In genomic region chr16:6193718-6194117, GRCh38 we compare ENCODE assay signal across 18 cellular contexts.
DNase-seq lines count a peak whose midpoint lies in the region; ATAC-seq and TF ChIP-seq lines count a peak whose summit lies in the region.
"Had no signal": no experiment of that assay in that cellular context is flagged by ENCODE, and none has a peak within 500 bp of the region (broad histone marks: within the 10 kb centered on the region; RNA-seq: fewer than 3 reads in every experiment).

No MANE protein-coding gene starts in this region.

- H3K9me3 ChIP-seq in HEK293 (ENCODE audit: control insufficient read depth, insufficient read depth, low read depth, low read length), result no peaks in the 10 kb centered on the region
- H3K9me3 ChIP-seq: lower lobe of right lung, neutrophil had no signal

- no peaks in the 10 kb centered on the region for H3K4me1 ChIP-seq in HEK293 (ENCODE audit: control insufficient read depth, insufficient read depth, low read length)
- H3K4me1 ChIP-seq: heart left ventricle, lower lobe of right lung had no signal

- no peaks in the 10 kb centered on the region for H3K9me3 Mint-ChIP-seq in nephron progenitor cell

- peak; percentile 2 for DNase-seq in OCI-M1 (lab: John Stamatoyannopoulos, UW)
- peak; percentile 0 for DNase-seq in dermis blood vessel endothelial cell
- DNase-seq in nephron progenitor cell, result peak; percentile 79
- DNase-seq in activated CD4-positive, alpha-beta T cell treated with anti-CD3 and anti-CD28 coated beads for 4 hours, result no peak
- no peak for DNase-seq in UCSD-AML1 (lab: John Stamatoyannopoulos, UW; ENCODE audit: unreplicated experiment)
- DNase-seq in NCI-H510A (lab: John Stamatoyannopoulos, UW), result no peak
- DNase-seq: activated gamma-delta T cell treated with Interleukin-2 at 50 U/mL for 16 hours, EL, heart left ventricle, lower lobe of right lung, NCI-H510A treated with DMSO at 0.1 percent for 48 hours, T1000 had no signal

- H3K4me3 Mint-ChIP-seq in nephron progenitor cell, result no peak overlapping the region
- H3K4me3 Mint-ChIP-seq: CD14-positive monocyte had no signal

- H3K36me3 ChIP-seq in HEK293 (ENCODE audit: control insufficient read depth in 2 of 2, insufficient read depth in 1 of 2, low read length in 2 of 2), result no peaks in the 10 kb centered on the region
- H3K36me3 ChIP-seq: cardiac muscle cell, heart left ventricle, lower lobe of right lung, neutrophil had no signal

- CTCF ChIA-PET in HEK293 (lab: Yijun Ruan, JAX), result no interaction called here

- no peak overlapping the region for H3K27ac ChIP-seq in HEK293 (ENCODE audit: extremely low read depth, low read depth, low read length)
- H3K27ac ChIP-seq: cardiac muscle cell, epithelial cell of prostate, heart left ventricle, lower lobe of right lung, neutrophil had no signal

- POLR2A ChIA-PET in HEK293 (lab: Yijun Ruan, JAX), result no interaction called here

- ATAC-seq in HG03342 (IDR thresholded peaks at IDR 0.05; ENCODE audit: unreplicated experiment), result no peak
- ATAC-seq: heart left ventricle, lower lobe of right lung had no signal

- H3K4me1 Mint-ChIP-seq in nephron progenitor cell, result no peaks in the 10 kb centered on the region
- H3K4me1 Mint-ChIP-seq: CD14-positive monocyte had no signal

- H3K27me3 Mint-ChIP-seq in nephron progenitor cell (ENCODE audit: low read depth, poor library complexity), result peaks cover 20% of the 10 kb centered on the region

- TF ChIP-seq CTCF in HEK293 (tag by site-specific recombination; IDR thresholded peaks at IDR 0.05), result no peak
- no peak for TF ChIP-seq CTCF in nephron progenitor cell (IDR thresholded peaks at IDR 0.05)

- H3K4me3 ChIP-seq in HEK293 (ENCODE audit: low read depth, low read length), result no peak overlapping the region
- H3K4me3 ChIP-seq: cardiac muscle cell, heart left ventricle, lower lobe of right lung had no signal

- no peak overlapping the region for H3K27ac Mint-ChIP-seq in nephron progenitor cell

- no peaks in the 10 kb centered on the region for H3K36me3 Mint-ChIP-seq in nephron progenitor cell (ENCODE audit: low read depth)
- H3K36me3 Mint-ChIP-seq: CD14-positive monocyte had no signal

TF ChIP-seq in HEK293, 187 proteins besides CTCF, POLR2A, EP300 and RAD21:
- TF ChIP-seq REST (tag by site-specific recombination; IDR thresholded peaks at IDR 0.05) (peak; percentile 94), ZNF433 (tag by site-specific recombination; IDR thresholded peaks at IDR 0.05; ENCODE audit: low read depth) (no peak), ZNF140 (tag by site-specific recombination; IDR thresholded peaks at IDR 0.05) (no peak)
- TF ChIP-seq, protein P1, sequence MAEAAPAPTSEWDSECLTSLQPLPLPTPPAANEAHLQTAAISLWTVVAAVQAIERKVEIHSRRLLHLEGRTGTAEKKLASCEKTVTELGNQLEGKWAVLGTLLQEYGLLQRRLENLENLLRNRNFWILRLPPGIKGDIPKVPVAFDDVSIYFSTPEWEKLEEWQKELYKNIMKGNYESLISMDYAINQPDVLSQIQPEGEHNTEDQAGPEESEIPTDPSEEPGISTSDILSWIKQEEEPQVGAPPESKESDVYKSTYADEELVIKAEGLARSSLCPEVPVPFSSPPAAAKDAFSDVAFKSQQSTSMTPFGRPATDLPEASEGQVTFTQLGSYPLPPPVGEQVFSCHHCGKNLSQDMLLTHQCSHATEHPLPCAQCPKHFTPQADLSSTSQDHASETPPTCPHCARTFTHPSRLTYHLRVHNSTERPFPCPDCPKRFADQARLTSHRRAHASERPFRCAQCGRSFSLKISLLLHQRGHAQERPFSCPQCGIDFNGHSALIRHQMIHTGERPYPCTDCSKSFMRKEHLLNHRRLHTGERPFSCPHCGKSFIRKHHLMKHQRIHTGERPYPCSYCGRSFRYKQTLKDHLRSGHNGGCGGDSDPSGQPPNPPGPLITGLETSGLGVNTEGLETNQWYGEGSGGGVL (tag by site-specific recombination; IDR thresholded peaks at IDR 0.05), result no peak

Comparison
In these comparisons a context has a peak if more than half of its experiments do, and no peak if none do; other contexts are left out.
1. DNase-seq: peak in OCI-M1 (single experiment), dermis blood vessel endothelial cell (single experiment) and nephron progenitor cell (single experiment); none in activated CD4-positive, alpha-beta T cell treated with anti-CD3 and anti-CD28 coated beads for 4 hours (0 of 2), UCSD-AML1 (single experiment) and NCI-H510A (single experiment).